ENCODE assay signal across 25 cellular contexts in genomic region chr2:212970132-212970531, GRCh38.
DNase-seq lines count a peak whose midpoint lies in the region; ATAC-seq and TF ChIP-seq lines count a peak whose summit lies in the region.
"Had no signal": no experiment of that assay in that cellular context is flagged by ENCODE, and none has a peak within 500 bp of the region (broad histone marks: within the 10 kb centered on the region; RNA-seq: fewer than 3 reads in every experiment).

No MANE protein-coding gene starts in this region.

- H3K4me3 ChIP-seq in Loucy (ENCODE audit: low read length, poor library complexity, severe bottlenecking) (no peak overlapping the region), fibroblast of lung (replicated peaks in 1 of 4; ENCODE audit: control extremely low read depth in 1 of 4, insufficient read depth in 1 of 4, low read depth in 3 of 4, low read length in 4 of 4) (no peak overlapping the region), body of pancreas (no peak overlapping the region)
- H3K4me3 ChIP-seq: sigmoid colon had no signal

- H4K20me1 ChIP-seq in Loucy (ENCODE audit: insufficient read depth, low read length, poor library complexity, severe bottlenecking) (no peaks in the 10 kb centered on the region), fibroblast of lung (ENCODE audit: control insufficient read depth, extremely low read depth, insufficient read depth, low read length) (no peaks in the 10 kb centered on the region)

- no peaks in the 10 kb centered on the region for H3K9me3 ChIP-seq in Loucy (ENCODE audit: insufficient read depth, low read depth, low read length)
- no peaks in the 10 kb centered on the region for H3K9me3 ChIP-seq in fibroblast of lung (ENCODE audit: control insufficient read depth, insufficient read depth, low read depth, low read length)
- no peaks in the 10 kb centered on the region for H3K9me3 ChIP-seq in body of pancreas
- H3K9me3 ChIP-seq: sigmoid colon had no signal

- H3K9ac ChIP-seq in Loucy (ENCODE audit: low read depth, low read length, poor library complexity, severe bottlenecking) (peak overlapping the region; percentile 48), fibroblast of lung (ENCODE audit: insufficient read depth, low read length) (no peak overlapping the region)

- no peaks in the 10 kb centered on the region for H3K9me2 ChIP-seq in Loucy (replicated peaks; ENCODE audit: low read depth, low read length)

- no peaks in the 10 kb centered on the region for H3K79me2 ChIP-seq in Loucy (ENCODE audit: insufficient read depth, low read length)
- no peaks in the 10 kb centered on the region for H3K79me2 ChIP-seq in fibroblast of lung (ENCODE audit: control insufficient read depth, insufficient read depth, low read length)

- H3K36me3 ChIP-seq in Loucy (ENCODE audit: insufficient read depth, low read length) (peaks cover 17% of the 10 kb centered on the region; the same call in 1 of the 2 replicates), fibroblast of lung (ENCODE audit: control insufficient read depth, insufficient read depth, low read length) (no peaks in the 10 kb centered on the region), body of pancreas (replicated peaks in 1 of 2; ENCODE audit: insufficient read depth in 1 of 2, low read depth in 2 of 2) (no peaks in the 10 kb centered on the region)
- H3K36me3 ChIP-seq: sigmoid colon had no signal

- TF ChIP-seq CTCF in Loucy (conservative IDR thresholded peaks at IDR 0.05; ENCODE audit: low read length) = no peak
- TF ChIP-seq CTCF in fibroblast of lung (conservative IDR thresholded peaks at IDR 0.05 in 1 of 2, IDR thresholded peaks at IDR 0.05 in 1 of 2; ENCODE audit: low read depth in 1 of 2, low read length in 2 of 2) = no peak
- TF ChIP-seq CTCF in body of pancreas (IDR thresholded peaks at IDR 0.05) = no peak

- H3K27ac ChIP-seq in fibroblast of lung (ENCODE audit: insufficient read depth, low read length) = no peak overlapping the region
- no peak overlapping the region for H3K27ac ChIP-seq in body of pancreas

- TF ChIP-seq POLR2A in body of pancreas (IDR thresholded peaks at IDR 0.05) = no peak

- no peak for ATAC-seq in body of pancreas
- no peak for ATAC-seq in GM21576 (IDR thresholded peaks at IDR 0.05; ENCODE audit: unreplicated experiment)
- ATAC-seq: activated CD8-positive, alpha-beta memory T cell treated with anti-CD3 and anti-CD28 coated beads, Interleukin-2, amount 10 ng/mL, durations not matched to agents 7 days and 5 days; left cardiac atrium had no signal

- DNase-seq in AG20443 (ENCODE audit: low spot score) (peak; percentile 30), fibroblast of lung (ENCODE audit: low read depth in 2 of 2) (peak; percentile 37 to 73), putamen (ENCODE audit: low spot score) (peak; percentile 10), SKM-1 treated with dmso at 0.1 percent for 144 hours (lab: John Stamatoyannopoulos, UW; ENCODE audit: unreplicated experiment) (no peak), body of pancreas (no peak), NCI-H526 treated with DMSO at 0.1 percent for 48 hours (lab: John Stamatoyannopoulos, UW) (no peak)
- DNase-seq: activated CD4-positive, CD25-positive, alpha-beta regulatory T cell treated with anti-CD3 and anti-CD28 coated beads, Interleukin-2, amount 50 U/mL, for 72 hours; activated CD8-positive, alpha-beta memory T cell treated with anti-CD3 and anti-CD28 coated beads, Interleukin-2, amount 10 ng/mL, durations not matched to agents 7 days and 5 days; activated effector memory CD4-positive, alpha-beta T cell treated with Interleukin-2 at 50 U/mL for 16 hours; AML-193; aorta; Calu3; cortex of kidney; GDM1; hypothalamus; left cardiac atrium; midbrain; NCI-H1092; NCI-H2081 treated with DMSO at 0.1 percent for 48 hours; NCI-H524; nucleus accumbens; SHP77 treated with DMSO at 0.1 percent for 48 hours; sigmoid colon had no signal

- H3K4me2 ChIP-seq in Loucy (ENCODE audit: low read depth, low read length, poor library complexity, severe bottlenecking) (no peak overlapping the region), fibroblast of lung (ENCODE audit: extremely low read depth, insufficient read depth, low read length) (no peak overlapping the region)

- intact Hi-C loops in body of pancreas (cut with DNase I) = no loop called here

- H2AFZ ChIP-seq in Loucy (ENCODE audit: low read length) (no peak overlapping the region), fibroblast of lung (ENCODE audit: low read length) (no peak overlapping the region)

- no peaks in the 10 kb centered on the region for H3F3A ChIP-seq in Loucy (ENCODE audit: low read depth)

- H3K27me3 ChIP-seq in Loucy (ENCODE audit: insufficient read depth, low read length, poor library complexity, severe bottlenecking) (no peaks in the 10 kb centered on the region), fibroblast of lung (ENCODE audit: control insufficient read depth, insufficient read depth, low read length) (no peaks in the 10 kb centered on the region), body of pancreas (no peaks in the 10 kb centered on the region)
- H3K27me3 ChIP-seq: sigmoid colon had no signal

- H3K4me1 ChIP-seq in Loucy (ENCODE audit: insufficient read depth, low read length, poor library complexity, severe bottlenecking) = peaks cover 58% of the 10 kb centered on the region
- peaks cover 4% of the 10 kb centered on the region for H3K4me1 ChIP-seq in fibroblast of lung (ENCODE audit: control insufficient read depth, extremely low read depth, insufficient read depth, low read length)
- no peaks in the 10 kb centered on the region for H3K4me1 ChIP-seq in body of pancreas
- H3K4me1 ChIP-seq: sigmoid colon had no signal

Comparison
In these comparisons a context has a peak if more than half of its experiments do, and no peak if none do; other contexts are left out.
1. DNase-seq: peak in AG20443 (single experiment), fibroblast of lung (2 of 2) and putamen (single experiment); none in SKM-1 treated with dmso at 0.1 percent for 144 hours (single experiment), body of pancreas (0 of 4) and NCI-H526 treated with DMSO at 0.1 percent for 48 hours (single experiment).